In genomic region chr4:48016141-48017107, GRCh38 we compare ENCODE assay signal across 8 cellular contexts. TPM values are rescaled to one million over a fixed set of nuclear protein-coding genes. Genes with fewer than 3 reads are reported as not detected.
A peak's percentile ranks its signal among the peaks of the same experiment; 100 is the strongest.
DNase-seq lines count a peak whose midpoint lies in the region; ATAC-seq and TF ChIP-seq lines count a peak whose summit lies in the region.

Gene CNGA1, minus strand, starts transcription at chr4:48016681. Its CDS starts 63,992 bp downstream, at chr4:47952689.
Gene NIPAL1, plus strand, starts transcription at chr4:48016772. Its CDS starts 68 bp downstream, at chr4:48016840.

- peaks cover 30% of the 10 kb centered on the region for H3K4me1 ChIP-seq in DOHH2 (ENCODE audit: control insufficient read depth, low read length)
- H3K4me1 ChIP-seq in stomach = peaks cover 10 to 27% (median 22%) of the 10 kb centered on the region in 4 donors

- H3K4me1 Mint-ChIP-seq in activated T-helper 2 cell treated with anti-CD3 and anti-CD28 coated beads, Interferon-gamma antibody, Interleukin-2, Interleukin-4, amounts not matched to agents 10 μg/mL and 5 μg/mL and 100 μg/mL, durations not matched to agents 14 hours and 24 hours and 36 hours (ENCODE audit: low read depth) = peaks cover 17% of the 10 kb centered on the region

- H3K9me3 ChIP-seq in DOHH2 (ENCODE audit: control insufficient read depth, insufficient read depth, low read length) (no peaks in the 10 kb centered on the region), neural cell (ENCODE audit: low read length) (no peaks in the 10 kb centered on the region), stomach (no peaks in the 10 kb centered on the region)

- WGBS in stomach, 5 donors = 2 to 8% (median 2%) methylated on average over 17 to 60 of the region's 60 CpGs

- H3K9me2 ChIP-seq in DOHH2 (replicated peaks; ENCODE audit: control insufficient read depth, low read length) = no peaks in the 10 kb centered on the region
- no peaks in the 10 kb centered on the region for H3K9me2 ChIP-seq in neural cell (ENCODE audit: insufficient read depth, low read length)

- H3F3A ChIP-seq in DOHH2 (ENCODE audit: control insufficient read depth, insufficient read depth) = no peaks in the 10 kb centered on the region
- H3F3A ChIP-seq in neural cell (ENCODE audit: insufficient read depth, low read length, poor library complexity, severe bottlenecking) = no peaks in the 10 kb centered on the region

- TF ChIP-seq POLR2A in stomach (IDR thresholded peaks at IDR 0.05) = no peak

- H4K20me1 ChIP-seq in DOHH2 (ENCODE audit: control insufficient read depth, insufficient read depth, low read depth, low read length) (no peaks in the 10 kb centered on the region), neural cell (ENCODE audit: insufficient read depth) (no peaks in the 10 kb centered on the region)

- peak within 1 kb of the TSS; percentile 73 for H2AFZ ChIP-seq in neural cell (ENCODE audit: low read depth, low read length)

- no peak for TF ChIP-seq EP300 in neural cell (conservative IDR thresholded peaks at IDR 0.05; ENCODE audit: poor library complexity, severe bottlenecking)
- no peak for TF ChIP-seq EP300 in stomach (IDR thresholded peaks at IDR 0.05)

- H3K79me2 ChIP-seq in DOHH2 (ENCODE audit: control insufficient read depth, low read length) (no peaks in the 10 kb centered on the region), neural cell (replicated peaks; ENCODE audit: insufficient read depth, low read length) (no peaks in the 10 kb centered on the region)

- H3K36me3 Mint-ChIP-seq in activated T-helper 2 cell treated with anti-CD3 and anti-CD28 coated beads, Interferon-gamma antibody, Interleukin-2, Interleukin-4, amounts not matched to agents 10 μg/mL and 5 μg/mL and 100 μg/mL, durations not matched to agents 14 hours and 24 hours and 36 hours (ENCODE audit: low read depth) = no peaks in the 10 kb centered on the region

- H3K27me3 ChIP-seq in DOHH2 (ENCODE audit: control insufficient read depth, low read length) = peaks cover 13% of the 10 kb centered on the region
- H3K27me3 ChIP-seq in neural cell (ENCODE audit: insufficient read depth, low read depth, low read length) = peaks cover 32% of the 10 kb centered on the region
- H3K27me3 ChIP-seq in stomach = peaks cover 0 to 26% (median 0%) of the 10 kb centered on the region in 3 donors

- in situ Hi-C loops in KBM-7 (cut with MboI; ENCODE audit: low pct_unique_long_range_greater_than_20kb, low sequenced_read_pairs) = no loop called here

- peaks cover 55% of the 10 kb centered on the region for H3K27me3 Mint-ChIP-seq in activated T-helper 2 cell treated with anti-CD3 and anti-CD28 coated beads, Interferon-gamma antibody, Interleukin-2, Interleukin-4, amounts not matched to agents 10 μg/mL and 5 μg/mL and 100 μg/mL, durations not matched to agents 14 hours and 24 hours and 36 hours (ENCODE audit: low read depth)

- peak within 1 kb of the TSS; percentile 78 for H3K4me2 ChIP-seq in DOHH2 (ENCODE audit: low read length)
- peak within 1 kb of the TSS; percentile 91 for H3K4me2 ChIP-seq in neural cell (ENCODE audit: low read length)

- peak within 1 kb of the TSS; percentile 50 for H3K9ac ChIP-seq in neural cell (ENCODE audit: low read length)

- intact Hi-C loops in activated T-helper 2 cell treated with anti-CD3 and anti-CD28 coated beads, Interferon-gamma antibody, Interleukin-2, Interleukin-4, amounts not matched to agents 10 μg/mL and 5 μg/mL and 100 μg/mL, durations not matched to agents 14 hours and 24 hours and 36 hours (cut with micrococcal nuclease) = loop anchor here (5.0 kb wide), 1 partner anchor 71 kb away; no protein-coding TSS in a partner anchor
- intact Hi-C loops in stomach (cut with DNase I; ENCODE audit: low total_unique reads) = no loop called here

- peaks cover 11% of the 10 kb centered on the region for H3K9me3 Mint-ChIP-seq in activated T-helper 2 cell treated with anti-CD3 and anti-CD28 coated beads, Interferon-gamma antibody, Interleukin-2, Interleukin-4, amounts not matched to agents 10 μg/mL and 5 μg/mL and 100 μg/mL, durations not matched to agents 14 hours and 24 hours and 36 hours

- TF ChIP-seq RAD21 in neural cell (conservative IDR thresholded peaks at IDR 0.05) = peak; percentile 16

- no peak within 1 kb of the TSS for H3K27ac Mint-ChIP-seq in activated T-helper 2 cell treated with anti-CD3 and anti-CD28 coated beads, Interferon-gamma antibody, Interleukin-2, Interleukin-4, amounts not matched to agents 10 μg/mL and 5 μg/mL and 100 μg/mL, durations not matched to agents 14 hours and 24 hours and 36 hours

- H3K36me3 ChIP-seq in DOHH2 (ENCODE audit: control insufficient read depth, low read length) = no peaks in the 10 kb centered on the region
- H3K36me3 ChIP-seq in neural cell (ENCODE audit: insufficient read depth, low read length) = no peaks in the 10 kb centered on the region
- no peaks in the 10 kb centered on the region for H3K36me3 ChIP-seq in stomach

- peak; percentile 89 for ATAC-seq in GM21786 (IDR thresholded peaks at IDR 0.05; ENCODE audit: unreplicated experiment)

- DNase-seq in KBM-7 (peak; percentile 75), RPMI7951 (ENCODE audit: low read depth) (peak; percentile 78), foreskin fibroblast (peak; percentile 63 to 87), stomach (peak; percentile 90)
- peak; percentile 30 for DNase-seq in activated T-helper 2 cell treated with anti-CD3 and anti-CD28 coated beads, Interferon-gamma antibody, Interleukin-2, Interleukin-4, amounts not matched to agents 10 μg/mL and 5 μg/mL and 100 μg/mL, durations not matched to agents 14 hours and 24 hours and 36 hours (ENCODE audit: low spot score)

- H3K4me3 ChIP-seq in DOHH2 (ENCODE audit: low read length) = peak within 1 kb of the TSS; percentile 92
- peak within 1 kb of the TSS; percentile 55 to 65 for H3K4me3 ChIP-seq in foreskin fibroblast (ENCODE audit: low read depth in 1 of 2, low read length in 2 of 2)
- H3K4me3 ChIP-seq in neural cell (ENCODE audit: low read length) = peak within 1 kb of the TSS; percentile 88
- peak within 1 kb of the TSS; percentile 60 to 72 (median 66) for H3K4me3 ChIP-seq in stomach

- TF ChIP-seq CTCF in DOHH2 (IDR thresholded peaks at IDR 0.05; ENCODE audit: low read depth, low read length, poor library complexity, severe bottlenecking) (peak; percentile 79), foreskin fibroblast (IDR thresholded peaks at IDR 0.05; ENCODE audit: low read depth, low read length) (peak; percentile 57), neural cell (IDR thresholded peaks at IDR 0.05; ENCODE audit: poor library complexity, severe bottlenecking) (peak; percentile 57), stomach (IDR thresholded peaks at IDR 0.05) (peak in 2 of 7 experiments; percentile 25 to 31)

- no peak within 1 kb of the TSS for H3K27ac ChIP-seq in DOHH2 (ENCODE audit: low read depth, low read length)
- H3K27ac ChIP-seq in neural cell (ENCODE audit: low read length) = no peak within 1 kb of the TSS
- peak within 1 kb of the TSS; percentile 79 to 92 (median 82) for H3K27ac ChIP-seq in stomach

- H3K4me3 Mint-ChIP-seq in activated T-helper 2 cell treated with anti-CD3 and anti-CD28 coated beads, Interferon-gamma antibody, Interleukin-2, Interleukin-4, amounts not matched to agents 10 μg/mL and 5 μg/mL and 100 μg/mL, durations not matched to agents 14 hours and 24 hours and 36 hours (ENCODE audit: low read depth) = peak within 1 kb of the TSS; percentile 66

TF ChIP-seq in neural cell, 6 proteins besides CTCF, POLR2A, EP300 and RAD21 (continues in another document):
- no peak for TF ChIP-seq TAF1 (IDR thresholded peaks at IDR 0.05; ENCODE audit: low read depth)
- TF ChIP-seq MXI1 (conservative IDR thresholded peaks at IDR 0.05; ENCODE audit: poor library complexity, severe bottlenecking) = peak; percentile 35
- no peak for TF ChIP-seq REST (IDR thresholded peaks at IDR 0.05; ENCODE audit: borderline replicate concordance)
- TF ChIP-seq EZH2 (IDR thresholded peaks at IDR 0.05; ENCODE audit: borderline replicate concordance, insufficient read depth, low read length, poor library complexity, severe bottlenecking) = no peak

RNA-seq across cellular contexts. Expression of gene CNGA1, which starts in this region (rescaled TPM):
- total RNA-seq in RPMI7951 (2014; rRNA removed; shearing (Covaris generic)) = not detected in 2 replicates
- total RNA-seq in activated T-helper 2 cell treated with anti-CD3 and anti-CD28 coated beads, Interferon-gamma antibody, Interleukin-2, Interleukin-4, amounts not matched to agents 10 μg/mL and 5 μg/mL and 100 μg/mL, durations not matched to agents 14 hours and 24 hours and 36 hours = not detected in 2 replicates
- not detected in 2 replicates for polyA plus RNA-seq in neural cell
- not detected in 2 replicates for polyA minus RNA-seq in neural cell
- 10 to 100 TPM in 1 of 5 donors, 1 to 10 TPM in 1, under 1 TPM in 1, not detected in 2; 0.87 to 23.8 (median 2.8) TPM for total RNA-seq in stomach
- 1 to 10 TPM in 2 of 3 donors, under 1 TPM in 1; 0.56 to 5.4 (median 4.4) TPM for polyA plus RNA-seq in stomach

RNA-seq across cellular contexts. Expression of gene NIPAL1, which starts in this region (rescaled TPM):
- 1.5 and 2.3 TPM in 2 replicates for total RNA-seq in RPMI7951 (2014; rRNA removed; shearing (Covaris generic))
- total RNA-seq in activated T-helper 2 cell treated with anti-CD3 and anti-CD28 coated beads, Interferon-gamma antibody, Interleukin-2, Interleukin-4, amounts not matched to agents 10 μg/mL and 5 μg/mL and 100 μg/mL, durations not matched to agents 14 hours and 24 hours and 36 hours = 0.82 and 1.4 TPM in 2 replicates
- 0.52 and 0.85 TPM in 2 replicates for polyA plus RNA-seq in neural cell
- polyA minus RNA-seq in neural cell = 2.4 and 4.1 TPM in 2 replicates
- 10 to 100 TPM in 2 of 5 donors, 1 to 10 TPM in 1, under 1 TPM in 1, not detected in 1; under 0.01 to 22.0 (median 10.3) TPM for total RNA-seq in stomach
- 1 to 10 TPM in 2 of 3 donors, under 1 TPM in 1; 0.76 to 2.9 (median 2.6) TPM for polyA plus RNA-seq in stomach

Comparison
In these comparisons a context has a peak if more than half of its experiments do, and no peak if none do; other contexts are left out.
1. H3K27ac ChIP-seq: peak in stomach (5 of 5); none in DOHH2 (single experiment) and neural cell (single experiment).
2. DNase-seq: peak in every context shown above with its lines; median percentile 90 in stomach; 78 in RPMI7951; 75 in KBM-7; 75 in foreskin fibroblast; 30 in activated T-helper 2 cell treated with anti-CD3 and anti-CD28 coated beads, Interferon-gamma antibody, Interleukin-2, Interleukin-4, amounts not matched to agents 10 μg/mL and 5 μg/mL and 100 μg/mL, durations not matched to agents 14 hours and 24 hours and 36 hours.
3. Peak in every context shown above with its lines, with median percentiles within 50 percentile points of each other: H3K4me3 ChIP-seq.